ENCODE assay signal across 8 cellular contexts in the genomic region with DNA sequence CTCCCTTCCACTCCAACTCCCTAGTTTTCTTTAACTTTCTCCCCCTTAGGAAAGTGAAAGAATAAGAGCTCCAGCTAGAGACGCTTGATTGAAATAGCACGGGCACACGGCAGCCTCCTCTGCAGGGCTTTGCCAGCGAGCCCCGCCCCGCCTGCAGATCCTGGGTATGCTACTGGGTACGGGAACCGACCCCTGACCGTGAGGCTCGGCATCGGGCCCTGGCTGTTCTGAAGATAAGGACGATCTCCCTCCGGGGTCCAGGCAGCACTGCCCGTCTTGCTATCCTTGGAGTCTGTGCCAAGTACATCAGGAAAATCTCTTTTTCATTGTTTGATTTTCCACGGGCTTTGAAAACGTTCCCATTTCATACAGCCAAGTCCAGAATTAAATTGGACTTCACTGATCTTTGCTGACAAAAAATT.
A peak's percentile ranks its signal among the peaks of the same experiment; 100 is the strongest.
DNase-seq lines count a peak whose midpoint lies in the region; ATAC-seq and TF ChIP-seq lines count a peak whose summit lies in the region.

No MANE protein-coding gene starts in this region.

- peaks cover 27% of the 10 kb centered on the region for H3K27me3 Mint-ChIP-seq in brain

- no peaks in the 10 kb centered on the region; the same call in 1 of the 2 replicates for H3K27me3 ChIP-seq in iPS DF 6.9 (ENCODE audit: control insufficient read depth, insufficient read depth, low read length)
- H3K27me3 ChIP-seq in gastrocnemius medialis = no peaks in the 10 kb centered on the region

- H3K27ac Mint-ChIP-seq in brain = peak overlapping the region in 4 of 5 experiments; percentile 15 to 89 (median 76)

- H3K36me3 Mint-ChIP-seq in brain = no peaks in the 10 kb centered on the region

- H3K9me3 Mint-ChIP-seq in brain = no peaks in the 10 kb centered on the region

- WGBS in iPS DF 6.9 (ENCODE audit: insufficient coverage, insufficient read length) = no CpG with 5 or more reads among the region's 16 CpGs

- peak overlapping the region; percentile 36 to 81 (median 72) for H3K4me3 Mint-ChIP-seq in brain

- peak; percentile 63 for DNase-seq in COLO829 (ENCODE audit: low spot score)
- peak; percentile 86 to 88 for DNase-seq in Kasumi-1 (lab: John Stamatoyannopoulos, UW)
- DNase-seq in iPS DF 6.9 (ENCODE audit: low read depth, low spot score) = no peak
- peak; percentile 6 to 32 for DNase-seq in gastrocnemius medialis

- ATAC-seq in SK-N-SH treated with all-trans-retinoic acid at 6 μM for 48 hours (peak; percentile 94), gastrocnemius medialis (peak; percentile 56 to 64), HG03378 (IDR thresholded peaks at IDR 0.05; ENCODE audit: unreplicated experiment) (no peak), GM18511 (IDR thresholded peaks at IDR 0.05; ENCODE audit: unreplicated experiment) (no peak)

- intact Hi-C loops in gastrocnemius medialis (cut with DNase I; ENCODE audit: low total_unique reads) = loop anchor here (1.0 to 10.0 kb wide), 6 partner anchors 84 to 425 kb away; a partner anchor contains a TSS

- in situ Hi-C loops in gastrocnemius medialis (cut with MboI; ENCODE audit: low sequenced_read_pairs in 4 of 4) = loop anchor here in 3 of 4 donors (5.0 to 10.0 kb wide), 3 partner anchors 99 to 426 kb away; a partner anchor contains a TSS

- peaks cover 26% of the 10 kb centered on the region for H3K4me1 Mint-ChIP-seq in brain

- H3K27ac ChIP-seq in iPS DF 6.9 (ENCODE audit: low read length) = no peak overlapping the region
- peak overlapping the region; percentile 55 to 69 (median 61) for H3K27ac ChIP-seq in gastrocnemius medialis

- H3K9me3 ChIP-seq in iPS DF 6.9 (ENCODE audit: control insufficient read depth, insufficient read depth, low read length) (no peaks in the 10 kb centered on the region), gastrocnemius medialis (no peaks in the 10 kb centered on the region)

- no peak for TF ChIP-seq CTCF in brain (conservative IDR thresholded peaks at IDR 0.05)
- no peak for TF ChIP-seq CTCF in gastrocnemius medialis (IDR thresholded peaks at IDR 0.05 in 4 of 5, conservative IDR thresholded peaks at IDR 0.05 in 1 of 5)

- no peaks in the 10 kb centered on the region; the same call in 1 of the 2 replicates for H3K4me1 ChIP-seq in iPS DF 6.9 (ENCODE audit: control insufficient read depth, insufficient read depth, low read length)
- H3K4me1 ChIP-seq in gastrocnemius medialis = peaks cover 6 to 11% of the 10 kb centered on the region in 2 donors

- no peak for TF ChIP-seq POLR2A in gastrocnemius medialis (IDR thresholded peaks at IDR 0.05)

- H3K36me3 ChIP-seq in iPS DF 6.9 (ENCODE audit: control insufficient read depth, insufficient read depth, low read length) (no peaks in the 10 kb centered on the region), gastrocnemius medialis (no peaks in the 10 kb centered on the region)

- H3K4me3 ChIP-seq in iPS DF 6.9 (ENCODE audit: low read length) (peak overlapping the region; percentile 14; the same call in 1 of the 2 replicates), gastrocnemius medialis (peak overlapping the region; percentile 57 to 65 (median 62))

TF ChIP-seq in SK-N-SH treated with all-trans-retinoic acid at 6 μM for 48 hours, 23 proteins besides CTCF, POLR2A, EP300 and RAD21:
- TF ChIP-seq, protein P1, sequence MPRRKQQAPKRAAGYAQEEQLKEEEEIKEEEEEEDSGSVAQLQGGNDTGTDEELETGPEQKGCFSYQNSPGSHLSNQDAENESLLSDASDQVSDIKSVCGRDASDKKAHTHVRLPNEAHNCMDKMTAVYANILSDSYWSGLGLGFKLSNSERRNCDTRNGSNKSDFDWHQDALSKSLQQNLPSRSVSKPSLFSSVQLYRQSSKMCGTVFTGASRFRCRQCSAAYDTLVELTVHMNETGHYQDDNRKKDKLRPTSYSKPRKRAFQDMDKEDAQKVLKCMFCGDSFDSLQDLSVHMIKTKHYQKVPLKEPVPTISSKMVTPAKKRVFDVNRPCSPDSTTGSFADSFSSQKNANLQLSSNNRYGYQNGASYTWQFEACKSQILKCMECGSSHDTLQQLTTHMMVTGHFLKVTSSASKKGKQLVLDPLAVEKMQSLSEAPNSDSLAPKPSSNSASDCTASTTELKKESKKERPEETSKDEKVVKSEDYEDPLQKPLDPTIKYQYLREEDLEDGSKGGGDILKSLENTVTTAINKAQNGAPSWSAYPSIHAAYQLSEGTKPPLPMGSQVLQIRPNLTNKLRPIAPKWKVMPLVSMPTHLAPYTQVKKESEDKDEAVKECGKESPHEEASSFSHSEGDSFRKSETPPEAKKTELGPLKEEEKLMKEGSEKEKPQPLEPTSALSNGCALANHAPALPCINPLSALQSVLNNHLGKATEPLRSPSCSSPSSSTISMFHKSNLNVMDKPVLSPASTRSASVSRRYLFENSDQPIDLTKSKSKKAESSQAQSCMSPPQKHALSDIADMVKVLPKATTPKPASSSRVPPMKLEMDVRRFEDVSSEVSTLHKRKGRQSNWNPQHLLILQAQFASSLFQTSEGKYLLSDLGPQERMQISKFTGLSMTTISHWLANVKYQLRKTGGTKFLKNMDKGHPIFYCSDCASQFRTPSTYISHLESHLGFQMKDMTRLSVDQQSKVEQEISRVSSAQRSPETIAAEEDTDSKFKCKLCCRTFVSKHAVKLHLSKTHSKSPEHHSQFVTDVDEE (CRISPR knock-in tag; IDR thresholded peaks at IDR 0.05) = 0 out of 2 replicates have a peak, but pooled peaks have one; percentile 46
- TF ChIP-seq TCF4 (CRISPR knock-in tag; IDR thresholded peaks at IDR 0.05; ENCODE audit: borderline replicate concordance) = peak; percentile 33; the same call in 1 of the 2 replicates
- no peak for TF ChIP-seq ARNTL (CRISPR knock-in tag; IDR thresholded peaks at IDR 0.05; ENCODE audit: borderline replicate concordance, low read depth)
TF ChIP-seq in SK-N-SH treated with all-trans-retinoic acid at 6 μM for 48 hours: peak in this region for 2.

Comparison
In these comparisons a context has a peak if more than half of its experiments do, and no peak if none do; other contexts are left out.
1. ATAC-seq: peak in SK-N-SH treated with all-trans-retinoic acid at 6 μM for 48 hours (single experiment) and gastrocnemius medialis (2 of 2); none in HG03378 (single experiment) and GM18511 (single experiment).